Comparison of ENCODE assay signal across 21 cellular contexts in genomic region chr4:40165931-40166330, GRCh38. TPM values are rescaled to one million over a fixed set of nuclear protein-coding genes. Genes with fewer than 3 reads are reported as not detected.
DNase-seq lines count a peak whose midpoint lies in the region; ATAC-seq, FAIRE-seq and TF ChIP-seq lines count a peak whose summit lies in the region.
"Had no signal": no experiment of that assay in that cellular context is flagged by ENCODE, and none has a peak within 500 bp of the region (broad histone marks: within the 10 kb centered on the region; RNA-seq: fewer than 3 reads in every experiment).

No MANE protein-coding gene starts in this region.

- H3K27me3 ChIP-seq in endothelial cell of umbilical vein (ENCODE audit: control insufficient read depth in 2 of 2, insufficient read depth in 2 of 2, low read length in 2 of 2) = no peaks in the 10 kb centered on the region

- POLR2A ChIA-PET in endothelial cell of umbilical vein (lab: Charles Lee) = interaction anchor here (0.6 kb wide), 1 partner anchor 57 kb away, joined by 7 read pairs; no protein-coding TSS in a partner anchor

- H2AFZ ChIP-seq in endothelial cell of umbilical vein (ENCODE audit: low read depth, low read length) = no peak overlapping the region
- H2AFZ ChIP-seq: GM23248 had no signal

- peak; percentile 14 to 52 for DNase-seq in cardiac fibroblast (ENCODE audit: low read depth in 2 of 2)
- peak; percentile 76 for DNase-seq in endothelial cell of umbilical vein (ENCODE audit: low read depth, low spot score)
- peak; percentile 52 for DNase-seq in pulmonary artery endothelial cell (ENCODE audit: low read depth, low spot score)
- no peak for DNase-seq in NCI-H2029 treated with DMSO at 0.1 percent for 48 hours (lab: John Stamatoyannopoulos, UW)
- no peak for DNase-seq in stimulated activated CD4-positive, alpha-beta T cell treated with anti-CD3 and anti-CD28 coated beads, Interleukin-12 subunit alpha, Interleukin-12 subunit beta, amount 100 ng/mL, for 4 hours
- DNase-seq: C1 segment of cervical spinal cord; Calu3; CD4-positive, alpha-beta memory T cell; COR-L47; DMS53; DMS79 treated with DMSO at 0.1 percent for 48 hours; GF-D8; GM23248 had no signal

- no TSS peak for BruUV-seq in endothelial cell of umbilical vein (replicated peaks; lab: Mats Ljungman, UMichigan)

- H3K4me1 ChIP-seq in endothelial cell of umbilical vein (ENCODE audit: control insufficient read depth, extremely low read depth, insufficient read depth, low read length) = peaks cover 13% of the 10 kb centered on the region

- dilution Hi-C loops in endothelial cell of umbilical vein (cut with MboI; ENCODE audit: extremely low pct_ligation_motif_present, low sequenced_read_pairs) = no loop called here

- no peaks in the 10 kb centered on the region for H3K9me3 ChIP-seq in endothelial cell of umbilical vein (replicated peaks; ENCODE audit: control insufficient read depth, insufficient read depth, low read length)

- no peaks in the 10 kb centered on the region for H3K36me3 ChIP-seq in endothelial cell of umbilical vein (ENCODE audit: control insufficient read depth in 2 of 2, extremely low read depth in 1 of 2, insufficient read depth in 2 of 2, low read length in 2 of 2)
- H3K36me3 ChIP-seq: HAP-1 had no signal

- intact Hi-C loops in endothelial cell of umbilical vein (cut with micrococcal nuclease) = loop anchor here (1.0 kb wide), 1 partner anchor 14 kb away; no protein-coding TSS in a partner anchor

- peak overlapping the region; percentile 24 for H3K27ac ChIP-seq in endothelial cell of umbilical vein (ENCODE audit: insufficient read depth, low read depth, low read length)
- H3K27ac ChIP-seq: GM23248 had no signal

- H4K20me1 ChIP-seq in endothelial cell of umbilical vein (replicated peaks; ENCODE audit: control insufficient read depth, extremely low read depth, insufficient read depth, low read length) = no peaks in the 10 kb centered on the region

- no peak for ATAC-seq in GM19035 (IDR thresholded peaks at IDR 0.05; ENCODE audit: unreplicated experiment)

- CTCF ChIA-PET in endothelial cell of umbilical vein (lab: Charles Lee) = interaction anchor here (1.0 to 2.2 kb wide), 5 partner anchors 11 to 151 kb away, joined by 3 to 9 read pairs (median 4); no protein-coding TSS in a partner anchor

- H3K9me1 ChIP-seq in endothelial cell of umbilical vein (replicated peaks; ENCODE audit: control insufficient read depth, extremely low read depth, insufficient read depth, low read length) = no peaks in the 10 kb centered on the region

- no peaks in the 10 kb centered on the region for H3K79me2 ChIP-seq in endothelial cell of umbilical vein (ENCODE audit: control insufficient read depth, insufficient read depth, low read length)

- H3K4me2 ChIP-seq in endothelial cell of umbilical vein (ENCODE audit: insufficient read depth, low read length) = no peak overlapping the region

- TF ChIP-seq POLR2A in endothelial cell of umbilical vein (IDR thresholded peaks at IDR 0.05; ENCODE audit: low read depth, low read length) = no peak

- no peak overlapping the region for H3K4me3 ChIP-seq in cardiac fibroblast (replicated peaks in 1 of 2; ENCODE audit: low read depth in 2 of 2, low read length in 2 of 2)
- H3K4me3 ChIP-seq in endothelial cell of umbilical vein (replicated peaks in 1 of 3; ENCODE audit: insufficient read depth in 1 of 3, low read depth in 1 of 3, low read length in 3 of 3) = no peak overlapping the region
- H3K4me3 ChIP-seq: GM23248, HAP-1 had no signal

- no peak for TF ChIP-seq CTCF in cardiac fibroblast (IDR thresholded peaks at IDR 0.05; ENCODE audit: low read depth, low read length)
- TF ChIP-seq CTCF in endothelial cell of umbilical vein (IDR thresholded peaks at IDR 0.05; ENCODE audit: extremely low read depth in 1 of 2, insufficient read depth in 1 of 2, low read depth in 1 of 2, low read length in 2 of 2) = no peak

- no peak overlapping the region for H3K9ac ChIP-seq in endothelial cell of umbilical vein (replicated peaks; ENCODE audit: extremely low read depth, insufficient read depth, low read length)
- H3K9ac ChIP-seq: GM23248 had no signal

- no peak for FAIRE-seq in endothelial cell of umbilical vein (lab: Jason Lieb, UNC)
- FAIRE-seq: GM12891, GM18507 had no signal

TF ChIP-seq in endothelial cell of umbilical vein, 7 proteins besides CTCF, POLR2A, EP300 and RAD21:
- TF ChIP-seq FOS (IDR thresholded peaks at IDR 0.05; ENCODE audit: borderline replicate concordance, insufficient read depth, low read length) (no peak), MAX (IDR thresholded peaks at IDR 0.05; ENCODE audit: insufficient read depth, insufficient read length) (no peak), JUN (IDR thresholded peaks at IDR 0.05; ENCODE audit: borderline replicate concordance, insufficient read depth, insufficient read length, low read depth) (no peak), MYC (IDR thresholded peaks at IDR 0.05; ENCODE audit: low read depth, low read length) (no peak), POLR2AphosphoS5 (IDR thresholded peaks at IDR 0.05; ENCODE audit: insufficient read depth, low read depth, low read length) (no peak), EZH2 (IDR thresholded peaks at IDR 0.05; ENCODE audit: borderline replicate concordance, low read depth, low read length, severe bottlenecking) (no peak), GATA2 (IDR thresholded peaks at IDR 0.05; ENCODE audit: insufficient read depth, insufficient read length, low read depth, low read length) (no peak)

RNA-seq across cellular contexts. Expression of gene RHOH, which starts 30.9 kb away (rescaled TPM):
- total RNA-seq in endothelial cell of umbilical vein = 0.30 TPM in 1 of 2 replicates, not detected in the other
- not detected in 2 replicates for polyA plus RNA-seq in endothelial cell of umbilical vein
- not detected in 2 replicates for polyA plus RNA-seq in endothelial cell of umbilical vein (2011; cell fraction: cytosol; rRNA removed)
- polyA plus RNA-seq in endothelial cell of umbilical vein (2011; cell fraction: nucleus; rRNA removed) = 0.12 TPM in 1 of 2 replicates, not detected in the other
- polyA plus RNA-seq in endothelial cell of umbilical vein (2012) = not detected in 2 replicates
- polyA minus RNA-seq in endothelial cell of umbilical vein = 1.0 TPM in 1 of 2 replicates, not detected in the other
- not detected for polyA minus RNA-seq in endothelial cell of umbilical vein (2011; cell fraction: cytosol; rRNA and poly(A)+ RNA removed)
- not detected in 2 replicates for polyA minus RNA-seq in endothelial cell of umbilical vein (2011; cell fraction: nucleus; rRNA and poly(A)+ RNA removed)
- not detected in 2 replicates for total RNA-seq in pulmonary artery endothelial cell
- total RNA-seq: A172, Calu3, Daoy, GM23248, H4 had no signal
- polyA plus RNA-seq: BJ, GM23248 had no signal

Comparison
In these comparisons a context has a peak if more than half of its experiments do, and no peak if none do; other contexts are left out.
1. DNase-seq: peak in cardiac fibroblast (2 of 2), endothelial cell of umbilical vein (single experiment) and pulmonary artery endothelial cell (single experiment); none in NCI-H2029 treated with DMSO at 0.1 percent for 48 hours (single experiment) and stimulated activated CD4-positive, alpha-beta T cell treated with anti-CD3 and anti-CD28 coated beads, Interleukin-12 subunit alpha, Interleukin-12 subunit beta, amount 100 ng/mL, for 4 hours (single experiment).